In the genomic region with DNA sequence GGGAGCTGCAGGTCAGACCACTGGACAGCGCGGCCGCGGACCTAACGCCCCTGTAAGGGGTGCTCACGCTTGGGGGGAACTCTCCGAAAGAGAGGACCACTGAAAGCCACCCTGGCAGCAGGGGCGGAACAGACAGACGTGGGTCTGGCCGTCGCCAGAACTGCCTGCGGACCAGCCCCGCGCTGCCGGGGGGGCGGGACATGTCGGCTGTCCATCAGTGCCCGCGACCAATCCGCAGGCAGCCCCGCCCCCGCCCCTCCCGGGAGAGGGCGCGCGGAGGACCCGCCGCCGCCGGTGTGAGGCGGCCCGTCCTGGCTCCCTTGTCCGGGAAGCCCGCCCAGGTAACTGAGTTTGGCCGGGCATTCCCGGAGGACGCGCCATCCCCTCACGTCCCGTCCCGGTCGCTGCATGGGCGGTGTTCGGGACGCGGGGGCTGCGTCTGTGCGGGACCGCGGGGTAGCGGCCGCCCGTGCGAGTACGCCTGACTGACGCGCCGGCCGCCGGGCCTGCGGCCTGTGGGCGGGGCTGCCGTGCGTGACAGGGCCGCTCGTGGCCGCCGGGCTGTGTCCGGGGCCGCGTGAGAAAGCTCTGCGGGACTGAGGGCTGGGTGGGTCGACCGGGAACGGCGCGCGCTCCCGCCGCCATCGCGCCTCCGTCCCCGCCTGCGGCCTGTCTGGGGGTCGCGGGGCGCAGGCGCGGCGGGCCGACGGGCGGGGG, we compare ENCODE assay signal across 8 cellular contexts. TPM values are rescaled to one million over a fixed set of nuclear protein-coding genes. Genes with fewer than 3 reads are reported as not detected.
DNase-seq lines count a peak whose midpoint lies in the region; ATAC-seq and TF ChIP-seq lines count a peak whose summit lies in the region.

No MANE protein-coding gene starts in this region.

- POLR2A ChIA-PET in A673 (lab: Charles Lee; ENCODE audit: low non-redundant PET): no interaction called here

- H3K27ac ChIP-seq in A673 (ENCODE audit: low read depth, low read length, poor library complexity, severe bottlenecking): peak overlapping the region; percentile 92

- no peaks in the 10 kb centered on the region for H3K36me3 ChIP-seq in A673 (ENCODE audit: insufficient read depth, low read length, poor library complexity, severe bottlenecking)

- DNase-seq in A673 (ENCODE audit: low spot score) (peak; percentile 92), NCI-H2227 (lab: John Stamatoyannopoulos, UW; ENCODE audit: unreplicated experiment) (peak; percentile 93), cerebellum (ENCODE audit: low spot score) (peak; percentile 98), kidney tubule cell (ENCODE audit: low spot score) (peak; percentile 86)
- peak; percentile 86 for DNase-seq in activated CD4-positive, CD25-positive, alpha-beta regulatory T cell treated with anti-CD3 and anti-CD28 coated beads, Interleukin-2, amount 50 U/mL, for 72 hours
- DNase-seq in stimulated activated CD4-positive, alpha-beta T cell treated with anti-CD3 and anti-CD28 coated beads, Interleukin-15, amount 100 ng/mL, for 48 hours (ENCODE audit: low read depth in 2 of 2): peak; percentile 68 to 85

- no TSS peak for BruUV-seq in A673 (replicated peaks; lab: Mats Ljungman, UMichigan)

- peak; percentile 58 for ATAC-seq in HG03066 (IDR thresholded peaks at IDR 0.05; ENCODE audit: low read depth, unreplicated experiment)

- TF ChIP-seq POLR2A in GM18526 (IDR thresholded peaks at IDR 0.05; ENCODE audit: extremely low read depth, insufficient read length): peak; percentile 43

- no peaks in the 10 kb centered on the region for H3K9me3 ChIP-seq in A673 (ENCODE audit: low read depth, low read length, poor library complexity, severe bottlenecking)

- intact Hi-C loops in A673 (cut with micrococcal nuclease; ENCODE audit: unreplicated experiment): loop anchor here (1.0 to 10.0 kb wide), 3 partner anchors 62 to 203 kb away; partner anchors contain the start of gene LPIN3

- CTCF ChIA-PET in A673 (lab: Charles Lee): interaction anchor here (2.5 kb wide), 1 partner anchor 203 kb away, joined by 19 read pairs; the partner anchor contains the start of gene LPIN3

- no peaks in the 10 kb centered on the region for H3K27me3 ChIP-seq in A673 (replicated peaks; ENCODE audit: insufficient read depth, low read depth, low read length, poor library complexity)

- peak overlapping the region; percentile 93 for H3K4me3 ChIP-seq in A673 (ENCODE audit: low read depth, low read length, poor library complexity, severe bottlenecking)

- H3K4me1 ChIP-seq in A673 (ENCODE audit: insufficient read depth, low read length, poor library complexity, severe bottlenecking): peaks cover 26% of the 10 kb centered on the region

- TF ChIP-seq CTCF in A673 (conservative IDR thresholded peaks at IDR 0.05; ENCODE audit: low read depth, low read length): no peak

RNA-seq across cellular contexts. Expression of gene PLCG1, which starts 0.5 kb away (rescaled TPM):
- 146 and 174 TPM in 2 replicates for total RNA-seq in A673 (2021)
- 131 TPM for total RNA-seq in cerebellum

Comparison
In these comparisons a context has a peak if more than half of its experiments do, and no peak if none do; other contexts are left out.
1. Peak in every context shown above with its lines: DNase-seq, ATAC-seq, H3K4me3 ChIP-seq and H3K27ac ChIP-seq.